In genomic region chr20:56460459-56460858, GRCh38 we compare ENCODE assay signal across 15 cellular contexts. TPM values are rescaled to one million over a fixed set of nuclear protein-coding genes. Genes with fewer than 3 reads are reported as not detected.
A peak's percentile ranks its signal among the peaks of the same experiment; 100 is the strongest.
DNase-seq lines count a peak whose midpoint lies in the region; ATAC-seq and TF ChIP-seq lines count a peak whose summit lies in the region.
"Had no signal": no experiment of that assay in that cellular context is flagged by ENCODE, and none has a peak within 500 bp of the region (broad histone marks: within the 10 kb centered on the region; RNA-seq: fewer than 3 reads in every experiment).

No MANE protein-coding gene starts in this region.

- H3K36me3 Mint-ChIP-seq in activated T-helper 17 cell treated with anti-CD3 and anti-CD28 coated beads, Interleukin-2, amount 50 U/mL, for 72 hours (ENCODE audit: low read depth): peaks cover 5% of the 10 kb centered on the region

- TF ChIP-seq CTCF in lower lobe of right lung (IDR thresholded peaks at IDR 0.05): no peak

- H3K4me3 Mint-ChIP-seq in activated T-helper 17 cell treated with anti-CD3 and anti-CD28 coated beads, Interleukin-2, amount 50 U/mL, for 72 hours: no peak overlapping the region

- intact Hi-C loops in lower lobe of right lung (cut with DNase I): loop anchor here (10.0 kb wide), 1 partner anchor 66 kb away; the partner anchor contains the start of genes AURKA and CSTF1
- intact Hi-C loops in sciatic nerve (cut with DNase I): no loop called here

- H3K9me3 ChIP-seq in lower lobe of right lung: no peaks in the 10 kb centered on the region
- H3K9me3 ChIP-seq: tibial nerve had no signal

- H3K27me3 Mint-ChIP-seq in activated T-helper 17 cell treated with anti-CD3 and anti-CD28 coated beads, Interleukin-2, amount 50 U/mL, for 72 hours: no peaks in the 10 kb centered on the region

- peak; percentile 22 for DNase-seq in CD1c-positive myeloid dendritic cell (ENCODE audit: extremely low spot score)
- DNase-seq in CMK (ENCODE audit: low read depth): peak; percentile 39
- no peak for DNase-seq in lower lobe of right lung
- no peak for DNase-seq in sciatic nerve (ENCODE audit: low spot score)
- DNase-seq in SW480 (ENCODE audit: low spot score): no peak
- DNase-seq: aorta, EL, NCI-H1436 treated with DMSO at 0.1 percent for 48 hours, NCI-H446, PC-9 had no signal

- no peaks in the 10 kb centered on the region for H3K9me3 Mint-ChIP-seq in activated T-helper 17 cell treated with anti-CD3 and anti-CD28 coated beads, Interleukin-2, amount 50 U/mL, for 72 hours

- peaks cover 16% of the 10 kb centered on the region for H3K4me1 ChIP-seq in lower lobe of right lung
- H3K4me1 ChIP-seq: tibial nerve had no signal

- peak; percentile 73 for ATAC-seq in activated T-helper 17 cell treated with anti-CD3 and anti-CD28 coated beads, Interleukin-2, amount 50 U/mL, for 72 hours (replicated peaks)
- ATAC-seq in lower lobe of right lung (peak; percentile 36 to 68), sciatic nerve (no peak), GM21619 (IDR thresholded peaks at IDR 0.05; ENCODE audit: unreplicated experiment) (no peak)

- H3K27ac ChIP-seq in lower lobe of right lung: no peak overlapping the region
- H3K27ac ChIP-seq: C4-2B, PC-9, tibial nerve had no signal

- peaks cover 27% of the 10 kb centered on the region for H3K36me3 ChIP-seq in lower lobe of right lung
- H3K36me3 ChIP-seq: tibial nerve had no signal

- peaks cover 18% of the 10 kb centered on the region for H3K4me1 Mint-ChIP-seq in activated T-helper 17 cell treated with anti-CD3 and anti-CD28 coated beads, Interleukin-2, amount 50 U/mL, for 72 hours

- no peaks in the 10 kb centered on the region for H3K27me3 ChIP-seq in lower lobe of right lung (ENCODE audit: low read depth)
- H3K27me3 ChIP-seq: tibial nerve had no signal

- H3K27ac Mint-ChIP-seq in activated T-helper 17 cell treated with anti-CD3 and anti-CD28 coated beads, Interleukin-2, amount 50 U/mL, for 72 hours: peak overlapping the region; percentile 63

- H3K4me3 ChIP-seq in lower lobe of right lung: no peak overlapping the region
- H3K4me3 ChIP-seq: PC-9, tibial nerve had no signal

RNA-seq across cellular contexts. Expression of gene RTF2, which starts 8.0 kb away (rescaled TPM):
- total RNA-seq in activated T-helper 17 cell treated with anti-CD3 and anti-CD28 coated beads, Interleukin-2, amount 50 U/mL, for 72 hours: 10 to 100 TPM; 62.4 to 80.0 TPM
- total RNA-seq in lower lobe of right lung (68.6 TPM), sciatic nerve (88.7 TPM)

RNA-seq across cellular contexts. Expression of gene CASS4, which starts 48.4 kb away (rescaled TPM):
- total RNA-seq in activated T-helper 17 cell treated with anti-CD3 and anti-CD28 coated beads, Interleukin-2, amount 50 U/mL, for 72 hours: 1 to 10 TPM; 5.1 to 9.4 TPM
- total RNA-seq in lower lobe of right lung (23.9 TPM), sciatic nerve (2.4 TPM)
- total RNA-seq: pulmonary artery endothelial cell had no signal

Comparison
In these comparisons a context has a peak if more than half of its experiments do, and no peak if none do; other contexts are left out.
1. DNase-seq: peak in CD1c-positive myeloid dendritic cell (single experiment) and CMK (single experiment); none in lower lobe of right lung (single experiment), sciatic nerve (single experiment) and SW480 (single experiment).
2. ATAC-seq: peak in activated T-helper 17 cell treated with anti-CD3 and anti-CD28 coated beads, Interleukin-2, amount 50 U/mL, for 72 hours (single experiment) and lower lobe of right lung (2 of 2); none in sciatic nerve (single experiment) and GM21619 (single experiment).